In genomic region chr17:56675876-56676660, GRCh38 we compare ENCODE assay signal across 17 cellular contexts.
A peak's percentile ranks its signal among the peaks of the same experiment; 100 is the strongest.
DNase-seq lines count a peak whose midpoint lies in the region; ATAC-seq and TF ChIP-seq lines count a peak whose summit lies in the region.
"Had no signal": no experiment of that assay in that cellular context is flagged by ENCODE, and none has a peak within 500 bp of the region (broad histone marks: within the 10 kb centered on the region; RNA-seq: fewer than 3 reads in every experiment).

No MANE protein-coding gene starts in this region.

- H3K27me3 ChIP-seq in KMS-11 (ENCODE audit: insufficient read depth, low read depth), result peaks cover 21% of the 10 kb centered on the region; the same call in 1 of the 2 replicates

- peaks cover 34% of the 10 kb centered on the region for H3K4me1 ChIP-seq in KMS-11 (ENCODE audit: low read depth, poor library complexity, severe bottlenecking)

- no peaks in the 10 kb centered on the region for H3K36me3 ChIP-seq in KMS-11 (ENCODE audit: insufficient read depth)

- H3K27ac Mint-ChIP-seq in activated T-cell treated with anti-CD3 and anti-CD28 coated beads, Interleukin-2, amount 50 U/mL, for 72 hours, result no peak overlapping the region
- no peak overlapping the region for H3K27ac Mint-ChIP-seq in activated T-helper 17 cell treated with anti-CD3 and anti-CD28 coated beads, Interleukin-2, amount 50 U/mL, for 72 hours
- H3K27ac Mint-ChIP-seq: H9 had no signal

- peaks cover 35% of the 10 kb centered on the region for H3K4me1 Mint-ChIP-seq in activated T-cell treated with anti-CD3 and anti-CD28 coated beads, Interleukin-2, amount 50 U/mL, for 72 hours (ENCODE audit: low read depth)
- H3K4me1 Mint-ChIP-seq in activated T-helper 17 cell treated with anti-CD3 and anti-CD28 coated beads, Interleukin-2, amount 50 U/mL, for 72 hours, result peaks cover 16% of the 10 kb centered on the region

- peak overlapping the region; percentile 55 for H3K4me2 ChIP-seq in KMS-11

- no peaks in the 10 kb centered on the region for H3K79me2 ChIP-seq in KMS-11 (ENCODE audit: insufficient read depth, low read depth)

- no peaks in the 10 kb centered on the region for H3K36me3 Mint-ChIP-seq in activated T-cell treated with anti-CD3 and anti-CD28 coated beads, Interleukin-2, amount 50 U/mL, for 72 hours (ENCODE audit: insufficient read depth in 2 of 2)
- no peaks in the 10 kb centered on the region for H3K36me3 Mint-ChIP-seq in activated T-helper 17 cell treated with anti-CD3 and anti-CD28 coated beads, Interleukin-2, amount 50 U/mL, for 72 hours (ENCODE audit: low read depth)

- H3K9me3 Mint-ChIP-seq in activated T-cell treated with anti-CD3 and anti-CD28 coated beads, Interleukin-2, amount 50 U/mL, for 72 hours, result no peaks in the 10 kb centered on the region
- H3K9me3 Mint-ChIP-seq in activated T-helper 17 cell treated with anti-CD3 and anti-CD28 coated beads, Interleukin-2, amount 50 U/mL, for 72 hours, result no peaks in the 10 kb centered on the region

- peaks cover 48% of the 10 kb centered on the region for H3K27me3 Mint-ChIP-seq in activated T-cell treated with anti-CD3 and anti-CD28 coated beads, Interleukin-2, amount 50 U/mL, for 72 hours (ENCODE audit: low read depth)
- H3K27me3 Mint-ChIP-seq in activated T-helper 17 cell treated with anti-CD3 and anti-CD28 coated beads, Interleukin-2, amount 50 U/mL, for 72 hours, result peaks cover 54% of the 10 kb centered on the region

- peak in 1 of 2 donors; percentile 8 for DNase-seq in activated T-cell treated with anti-CD3 and anti-CD28 coated beads, Interleukin-2, amount 50 U/mL, for 72 hours
- DNase-seq in activated T-cell treated with anti-CD3 and anti-CD28 coated beads for 4 hours (no peak), kidney tubule cell (ENCODE audit: low spot score) (no peak)
- DNase-seq: COR-L47, DMS153, H9, IMR-90, NCI-H1048, NCI-H1436 treated with DMSO at 0.1 percent for 48 hours, NCI-H2081, NCI-H524, Right ventricle myocardium superior had no signal

- no peak overlapping the region for H3K4me3 ChIP-seq in KMS-11 (IDR thresholded peaks at IDR 0.05; ENCODE audit: insufficient read depth, low read depth, low read length)
- H3K4me3 ChIP-seq: SK-N-MC had no signal

- peak overlapping the region; percentile 13; the same call in 1 of the 2 replicates for H3K27ac ChIP-seq in KMS-11
- H3K27ac ChIP-seq: SK-N-MC had no signal

- H3K9ac ChIP-seq in KMS-11, result no peak overlapping the region

- ATAC-seq in activated T-cell treated with anti-CD3 and anti-CD28 coated beads, Interleukin-2, amount 50 U/mL, for 72 hours (replicated peaks in 1 of 2), result peak; percentile 53 to 67
- ATAC-seq in activated T-helper 17 cell treated with anti-CD3 and anti-CD28 coated beads, Interleukin-2, amount 50 U/mL, for 72 hours (replicated peaks), result peak; percentile 12
- ATAC-seq in HG03196 (IDR thresholded peaks at IDR 0.05; ENCODE audit: unreplicated experiment), result no peak
- no peak for ATAC-seq in GM21360 (IDR thresholded peaks at IDR 0.05; ENCODE audit: unreplicated experiment)

- H4K20me1 ChIP-seq in KMS-11 (ENCODE audit: insufficient read depth), result no peaks in the 10 kb centered on the region

- no peak for TF ChIP-seq CTCF in KMS-11 (conservative IDR thresholded peaks at IDR 0.05; ENCODE audit: low read depth, low read length)

- no peak overlapping the region for H3K4me3 Mint-ChIP-seq in activated T-cell treated with anti-CD3 and anti-CD28 coated beads, Interleukin-2, amount 50 U/mL, for 72 hours
- H3K4me3 Mint-ChIP-seq in activated T-helper 17 cell treated with anti-CD3 and anti-CD28 coated beads, Interleukin-2, amount 50 U/mL, for 72 hours, result no peak overlapping the region
- H3K4me3 Mint-ChIP-seq: H9 had no signal

- no peak overlapping the region for H2AFZ ChIP-seq in KMS-11 (ENCODE audit: low read depth)

Comparison
In these comparisons a context has a peak if more than half of its experiments do, and no peak if none do; other contexts are left out.
1. ATAC-seq: peak in activated T-cell treated with anti-CD3 and anti-CD28 coated beads, Interleukin-2, amount 50 U/mL, for 72 hours (2 of 2) and activated T-helper 17 cell treated with anti-CD3 and anti-CD28 coated beads, Interleukin-2, amount 50 U/mL, for 72 hours (single experiment); none in HG03196 (single experiment) and GM21360 (single experiment).